ENCODE assay signal across 23 cellular contexts in genomic region chr20:50202677-50203076, GRCh38. TPM values are rescaled to one million over a fixed set of nuclear protein-coding genes. Genes with fewer than 3 reads are reported as not detected.
A peak's percentile ranks its signal among the peaks of the same experiment; 100 is the strongest.
DNase-seq lines count a peak whose midpoint lies in the region; ATAC-seq lines count a peak whose summit lies in the region.
"Had no signal": no experiment of that assay in that cellular context is flagged by ENCODE, and none has a peak within 500 bp of the region (broad histone marks: within the 10 kb centered on the region; RNA-seq: fewer than 3 reads in every experiment).

No MANE protein-coding gene starts in this region.

- no peak overlapping the region for H4K8ac ChIP-seq in mesenchymal stem cell (ENCODE audit: low read length)

- peaks cover 0 to 6% of the 10 kb centered on the region in 2 donors for H3K9me3 Mint-ChIP-seq in activated T-cell treated with anti-CD3 and anti-CD28 coated beads, Interleukin-2, amount 50 U/mL, for 72 hours
- H3K9me3 Mint-ChIP-seq in activated T-cell treated with anti-CD3 and anti-CD28 coated beads, Interleukin-2, amount 50 U/mL, for 24 hours, result peaks cover 11% of the 10 kb centered on the region

- ATAC-seq in activated T-cell treated with anti-CD3 and anti-CD28 coated beads, Interleukin-2, amount 50 U/mL, for 72 hours (replicated peaks in 1 of 2), result peak; percentile 39 to 45
- ATAC-seq in HG03520 (IDR thresholded peaks at IDR 0.05; ENCODE audit: unreplicated experiment), result no peak
- ATAC-seq: GM12878 had no signal

- peaks cover 11% of the 10 kb centered on the region for H3K27me3 Mint-ChIP-seq in activated T-cell treated with anti-CD3 and anti-CD28 coated beads, Interleukin-2, amount 50 U/mL, for 72 hours (ENCODE audit: low read depth)
- peaks cover 19% of the 10 kb centered on the region for H3K27me3 Mint-ChIP-seq in activated T-cell treated with anti-CD3 and anti-CD28 coated beads, Interleukin-2, amount 50 U/mL, for 24 hours

- H3K23ac ChIP-seq in mesenchymal stem cell (ENCODE audit: low read length in 2 of 2), result no peak overlapping the region

- H3K9ac ChIP-seq in mesenchymal stem cell (ENCODE audit: low read length), result no peak overlapping the region
- H3K9ac ChIP-seq: BLaER1 had no signal

- no peaks in the 10 kb centered on the region for H3K27me3 ChIP-seq in mesenchymal stem cell (ENCODE audit: control insufficient read depth in 1 of 2, insufficient read depth in 1 of 2, low read length in 2 of 2)
- H3K27me3 ChIP-seq: BLaER1 had no signal

- WGBS in mesenchymal stem cell, result 97% methylated on average over 4 of the region's 5 CpGs

- H3K14ac ChIP-seq in mesenchymal stem cell (ENCODE audit: low read length in 2 of 2), result no peak overlapping the region

- no peak overlapping the region for H3K27ac ChIP-seq in mesenchymal stem cell (ENCODE audit: low read length, poor library complexity, severe bottlenecking)
- H3K27ac ChIP-seq: BLaER1, PC-9, RWPE1 had no signal

- no peak overlapping the region for H2BK120ac ChIP-seq in mesenchymal stem cell (ENCODE audit: low read depth, low read length)

- H3K9me3 ChIP-seq in mesenchymal stem cell (ENCODE audit: control insufficient read depth, low read length), result peaks cover 23% of the 10 kb centered on the region

- H3K4me3 Mint-ChIP-seq in activated T-cell treated with anti-CD3 and anti-CD28 coated beads, Interleukin-2, amount 50 U/mL, for 72 hours, result peak overlapping the region in 1 of 2 donors; percentile 6
- no peak overlapping the region for H3K4me3 Mint-ChIP-seq in activated T-cell treated with anti-CD3 and anti-CD28 coated beads, Interleukin-2, amount 50 U/mL, for 24 hours
- H3K4me3 Mint-ChIP-seq: CD4-positive, CD25-positive, alpha-beta regulatory T cell had no signal

- H2BK5ac ChIP-seq in mesenchymal stem cell (ENCODE audit: low read depth, low read length, poor library complexity, severe bottlenecking), result no peak overlapping the region

- no peak overlapping the region for H2BK15ac ChIP-seq in mesenchymal stem cell (ENCODE audit: low read depth, poor library complexity, severe bottlenecking)

- H3K79me1 ChIP-seq in mesenchymal stem cell (replicated peaks; ENCODE audit: low read length, poor library complexity, severe bottlenecking), result no peaks in the 10 kb centered on the region

- H3K36me3 Mint-ChIP-seq in activated T-cell treated with anti-CD3 and anti-CD28 coated beads, Interleukin-2, amount 50 U/mL, for 72 hours (ENCODE audit: insufficient read depth in 2 of 2), result peaks cover 0 to 5% of the 10 kb centered on the region in 2 donors
- no peaks in the 10 kb centered on the region for H3K36me3 Mint-ChIP-seq in activated T-cell treated with anti-CD3 and anti-CD28 coated beads, Interleukin-2, amount 50 U/mL, for 24 hours (ENCODE audit: low read depth)

- peaks cover 0 to 14% of the 10 kb centered on the region in 2 experiments for H3K36me3 ChIP-seq in mesenchymal stem cell (ENCODE audit: control insufficient read depth in 1 of 2, insufficient read depth in 2 of 2, low read depth in 1 of 2, low read length in 2 of 2)
- H3K36me3 ChIP-seq: BLaER1 had no signal

- H3K27ac Mint-ChIP-seq in activated T-cell treated with anti-CD3 and anti-CD28 coated beads, Interleukin-2, amount 50 U/mL, for 72 hours, result no peak overlapping the region
- no peak overlapping the region for H3K27ac Mint-ChIP-seq in activated T-cell treated with anti-CD3 and anti-CD28 coated beads, Interleukin-2, amount 50 U/mL, for 24 hours
- H3K27ac Mint-ChIP-seq: CD4-positive, CD25-positive, alpha-beta regulatory T cell had no signal

- H2AFZ ChIP-seq in mesenchymal stem cell (ENCODE audit: low read depth, low read length), result no peak overlapping the region
- H2AFZ ChIP-seq: PC-9 had no signal

- no peak overlapping the region for H4K91ac ChIP-seq in mesenchymal stem cell (ENCODE audit: low read length)

- H2AK5ac ChIP-seq in mesenchymal stem cell (ENCODE audit: low read length, severe bottlenecking), result no peak overlapping the region

- H3K4ac ChIP-seq in mesenchymal stem cell (ENCODE audit: low read depth in 1 of 2, low read length in 2 of 2), result no peak overlapping the region

- peaks cover 16% of the 10 kb centered on the region for H3K4me1 Mint-ChIP-seq in activated T-cell treated with anti-CD3 and anti-CD28 coated beads, Interleukin-2, amount 50 U/mL, for 72 hours (ENCODE audit: low read depth)
- peaks cover 11% of the 10 kb centered on the region for H3K4me1 Mint-ChIP-seq in activated T-cell treated with anti-CD3 and anti-CD28 coated beads, Interleukin-2, amount 50 U/mL, for 24 hours (ENCODE audit: low read depth)

- peak overlapping the region in 1 of 2 experiments; percentile 31 for H2BK12ac ChIP-seq in mesenchymal stem cell (ENCODE audit: low read length in 2 of 2)

- H3K4me3 ChIP-seq in mesenchymal stem cell (ENCODE audit: insufficient read depth in 1 of 2, low read depth in 1 of 2, low read length in 2 of 2), result no peak overlapping the region
- H3K4me3 ChIP-seq: BLaER1, GM12878, PC-9 had no signal

- no peak overlapping the region for H3K18ac ChIP-seq in mesenchymal stem cell (ENCODE audit: low read depth in 1 of 2, low read length in 2 of 2)

- H3K4me2 ChIP-seq in mesenchymal stem cell (ENCODE audit: low read length, poor library complexity, severe bottlenecking), result no peak overlapping the region
- H3K4me2 ChIP-seq: BLaER1, PC-9 had no signal

- H3K4me1 ChIP-seq in mesenchymal stem cell (ENCODE audit: control insufficient read depth, insufficient read depth, low read depth, low read length), result peaks cover 2% of the 10 kb centered on the region
- H3K4me1 ChIP-seq: BLaER1 had no signal

- no peak for DNase-seq in activated T-cell treated with anti-CD3 and anti-CD28 coated beads, Interleukin-2, amount 50 U/mL, for 72 hours
- DNase-seq in activated T-cell treated with anti-CD3 and anti-CD28 coated beads, Interleukin-2, amount 50 U/mL, for 24 hours, result no peak
- DNase-seq in RPMI7951 (ENCODE audit: low read depth) (peak; percentile 78), mesenchymal stem cell (peak; percentile 73), NCI-H1105 (lab: John Stamatoyannopoulos, UW) (no peak), OCI-M1 (lab: John Stamatoyannopoulos, UW) (no peak)
- DNase-seq: CD4-positive, CD25-positive, alpha-beta regulatory T cell; GOT3; HCEC 1CT; IMR-90; NCI-H1092; NCI-H1436; NCI-H187; NCI-H2171 treated with DMSO at 0.1 percent for 48 hours; NCI-H345; NCI-H524; NCI-H748 treated with DMSO at 0.1 percent for 48 hours; SHP77 had no signal

RNA-seq across cellular contexts. Expression of gene CEBPB, which starts 12.0 kb away (rescaled TPM):
- total RNA-seq in activated T-cell treated with anti-CD3 and anti-CD28 coated beads, Interleukin-2, amount 50 U/mL, for 72 hours, result 100 to 1,000 TPM; 111 to 134 TPM
- 27.9 and 36.7 TPM in 2 replicates for total RNA-seq in RPMI7951 (2014; rRNA removed; shearing (Covaris generic))
- 130 TPM for polyA plus RNA-seq in mesenchymal stem cell (2013, experiment 1 of 2)
- 131 TPM for polyA plus RNA-seq in mesenchymal stem cell (2013, experiment 2 of 2)

RNA-seq across cellular contexts. Expression of gene PEDS1, which starts 49.2 kb away (rescaled TPM):
- 10 to 100 TPM; 14.4 to 17.9 TPM for total RNA-seq in activated T-cell treated with anti-CD3 and anti-CD28 coated beads, Interleukin-2, amount 50 U/mL, for 72 hours
- total RNA-seq in RPMI7951 (2014; rRNA removed; shearing (Covaris generic)), result 54.2 and 56.1 TPM in 2 replicates
- polyA plus RNA-seq in mesenchymal stem cell (2013, experiment 1 of 2), result 59.1 TPM
- 58.4 TPM for polyA plus RNA-seq in mesenchymal stem cell (2013, experiment 2 of 2)

Comparison
In these comparisons a context has a peak if more than half of its experiments do, and no peak if none do; other contexts are left out.
1. DNase-seq: peak in RPMI7951 (single experiment) and mesenchymal stem cell (single experiment); none in activated T-cell treated with anti-CD3 and anti-CD28 coated beads, Interleukin-2, amount 50 U/mL, for 72 hours (0 of 2), activated T-cell treated with anti-CD3 and anti-CD28 coated beads, Interleukin-2, amount 50 U/mL, for 24 hours (single experiment), NCI-H1105 (single experiment) and OCI-M1 (single experiment).